21 cellular contexts compared by ENCODE assay signal in the genomic region with DNA sequence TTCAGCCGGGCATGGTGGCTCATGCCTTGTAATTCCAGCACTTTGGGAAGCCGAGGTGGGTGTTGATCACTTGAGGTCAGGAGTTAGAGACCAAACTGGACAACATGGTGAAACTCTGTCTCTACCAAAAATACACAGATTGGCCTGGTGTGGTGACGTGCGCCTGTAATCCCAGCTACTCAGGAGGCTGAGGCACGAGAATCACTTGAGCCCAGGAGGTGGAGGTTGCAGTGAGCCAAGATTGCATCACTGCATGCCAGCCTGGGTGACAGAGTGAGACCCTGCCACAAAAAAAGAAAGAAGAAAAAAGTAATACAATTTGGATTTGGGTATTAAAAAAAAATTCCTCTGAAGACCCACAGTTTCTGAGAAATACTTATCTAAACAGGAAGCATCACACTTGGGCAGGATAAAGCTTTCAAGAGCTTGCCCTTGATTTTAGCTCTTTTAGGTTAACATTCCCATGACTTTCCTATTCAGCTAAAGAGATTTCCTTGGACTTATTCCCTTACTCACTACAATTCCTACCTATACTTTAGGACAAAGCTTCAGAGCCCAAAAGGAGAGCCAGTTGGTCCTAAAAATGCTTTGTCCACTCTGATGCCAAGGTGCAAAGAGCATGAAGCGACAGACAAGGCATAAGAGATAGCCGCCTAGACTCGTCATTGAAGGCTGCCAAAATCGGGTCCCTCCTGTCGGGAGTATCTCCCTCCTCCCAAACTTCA. TPM values are rescaled to one million over a fixed set of nuclear protein-coding genes. Genes with fewer than 3 reads are reported as not detected.
DNase-seq lines count a peak whose midpoint lies in the region; ATAC-seq and TF ChIP-seq lines count a peak whose summit lies in the region.
"Had no signal": no experiment of that assay in that cellular context is flagged by ENCODE, and none has a peak within 500 bp of the region (broad histone marks: within the 10 kb centered on the region; RNA-seq: fewer than 3 reads in every experiment).

No MANE protein-coding gene starts in this region.

- H2AFZ ChIP-seq in osteoblast (ENCODE audit: low read length): no peak overlapping the region

- H3K4me1 ChIP-seq in osteoblast (ENCODE audit: insufficient read depth, low read length): no peaks in the 10 kb centered on the region

- no peak for TF ChIP-seq CTCF in fibroblast of villous mesenchyme (IDR thresholded peaks at IDR 0.05; ENCODE audit: insufficient read depth, low read depth, low read length)
- no peak for TF ChIP-seq CTCF in osteoblast (IDR thresholded peaks at IDR 0.05; ENCODE audit: extremely low read depth, low read depth, low read length)

- H3K4me3 ChIP-seq in fibroblast of villous mesenchyme (ENCODE audit: low read depth, low read length) (peak overlapping the region; percentile 82), osteoblast (ENCODE audit: insufficient read depth, low read length) (no peak overlapping the region)
- H3K4me3 ChIP-seq: transverse colon had no signal

- ATAC-seq in HG02970 (IDR thresholded peaks at IDR 0.05; ENCODE audit: low FRiP score, unreplicated experiment) (no peak), sciatic nerve (no peak)
- ATAC-seq: left colon had no signal

- no peaks in the 10 kb centered on the region for H3K36me3 ChIP-seq in osteoblast (ENCODE audit: insufficient read depth, low read length)
- H3K36me3 ChIP-seq: transverse colon had no signal

- no peaks in the 10 kb centered on the region for H3K9me3 ChIP-seq in osteoblast (ENCODE audit: low read depth, low read length)
- H3K9me3 ChIP-seq: transverse colon had no signal

- no peaks in the 10 kb centered on the region for H3K79me2 ChIP-seq in osteoblast (ENCODE audit: insufficient read depth, low read length)

- no peak overlapping the region for H3K27ac ChIP-seq in osteoblast (ENCODE audit: low read depth, low read length)
- H3K27ac ChIP-seq: 22Rv1, transverse colon had no signal

- H3K27me3 ChIP-seq in osteoblast (ENCODE audit: insufficient read depth, low read length): peaks cover 66% of the 10 kb centered on the region

- H3K4me2 ChIP-seq in osteoblast (ENCODE audit: insufficient read depth, low read length): no peak overlapping the region

- peak; percentile 23 for DNase-seq in DMS 273 (lab: John Stamatoyannopoulos, UW; ENCODE audit: unreplicated experiment)
- no peak for DNase-seq in DMS 273 treated with DMSO at 0.1 percent for 48 hours (lab: John Stamatoyannopoulos, UW)
- peak; percentile 33 for DNase-seq in OCI-M1 (lab: John Stamatoyannopoulos, UW)
- no peak for DNase-seq in fibroblast of villous mesenchyme (ENCODE audit: low read depth)
- DNase-seq in osteoblast (ENCODE audit: insufficient read length, low spot score, missing footprints): peak; percentile 76
- no peak for DNase-seq in T-helper 9 cell
- no peak for DNase-seq in sciatic nerve (ENCODE audit: low spot score)
- DNase-seq: activated CD4-positive, alpha-beta T cell treated with anti-CD3 and anti-CD28 coated beads for 4 hours; activated CD8-positive, alpha-beta memory T cell treated with anti-CD3 and anti-CD28 coated beads, Interleukin-2, amount 50 U/mL, for 4 hours; C1 segment of cervical spinal cord; foreskin melanocyte; Kasumi-1; left colon; NCI-H1417 treated with DMSO at 0.1 percent for 48 hours; SIG-M5; stimulated activated naive B cell treated with anti-CD40 and anti-IgM and Interleukin-4, amounts not matched to agents 10 μg/mL and 1 μg/mL and 100 μg/mL, for 72 hours; T-helper 2 cell; transverse colon had no signal

- intact Hi-C loops in sciatic nerve (cut with DNase I): no loop called here

- no peaks in the 10 kb centered on the region for H4K20me1 ChIP-seq in osteoblast (ENCODE audit: insufficient read depth, low read length)

RNA-seq across cellular contexts. Expression of gene ELOVL2, which starts 1.9 kb away (rescaled TPM):
- total RNA-seq in fibroblast of villous mesenchyme (1.6 and 2.6 TPM in 2 replicates), osteoblast (under 0.01 and 0.29 TPM in 2 replicates), sciatic nerve (2.9 TPM)
- total RNA-seq: pulmonary artery endothelial cell had no signal

RNA-seq across cellular contexts. Expression of gene SMIM13, which starts 51.4 kb away (rescaled TPM):
- 10.3 and 15.5 TPM in 2 replicates for total RNA-seq in fibroblast of villous mesenchyme
- 8.0 and 8.3 TPM in 2 replicates for total RNA-seq in osteoblast
- total RNA-seq in sciatic nerve: 17.2 TPM

Comparison
In these comparisons a context has a peak if more than half of its experiments do, and no peak if none do; other contexts are left out.
1. DNase-seq: peak in DMS 273 (single experiment), OCI-M1 (single experiment) and osteoblast (single experiment); none in DMS 273 treated with DMSO at 0.1 percent for 48 hours (single experiment), fibroblast of villous mesenchyme (single experiment), T-helper 9 cell (single experiment) and sciatic nerve (single experiment).